1 cellular context compared by ENCODE assay signal in genomic region chr19:49932041-49932451, GRCh38.
TF ChIP-seq lines count a peak whose summit lies in the region.

No MANE protein-coding gene starts in this region.

TF ChIP-seq in HEK293, 187 proteins besides CTCF, POLR2A, EP300 and RAD21:
- TF ChIP-seq ZNF280C (tag by site-specific recombination; IDR thresholded peaks at IDR 0.05) (no peak), PBX3 (CRISPR knock-in tag; IDR thresholded peaks at IDR 0.05) (no peak), ZNF785 (tag by site-specific recombination; IDR thresholded peaks at IDR 0.05) (0 out of 2 replicates have a peak, but pooled peaks have one; percentile 18), ZNF621 (tag by site-specific recombination; IDR thresholded peaks at IDR 0.05) (no peak), ZNF239 (tag by site-specific recombination; IDR thresholded peaks at IDR 0.05) (no peak), ZBTB26 (tag by site-specific recombination; optimal IDR thresholded peaks at IDR 0.05) (no peak), PRDM2 (tag by site-specific recombination; IDR thresholded peaks at IDR 0.05; ENCODE audit: borderline replicate concordance) (no peak), ZNF311 (tag by site-specific recombination; IDR thresholded peaks at IDR 0.05; ENCODE audit: borderline replicate concordance) (peak; percentile 62; the same call in 1 of the 2 replicates), OVOL3 (tag by site-specific recombination; IDR thresholded peaks at IDR 0.05) (no peak), ZNF350 (tag by site-specific recombination; IDR thresholded peaks at IDR 0.05) (no peak), ZNF626 (tag by site-specific recombination; IDR thresholded peaks at IDR 0.05) (no peak), ZNF596 (tag by site-specific recombination; IDR thresholded peaks at IDR 0.05) (no peak), REPIN1 (tag by site-specific recombination; IDR thresholded peaks at IDR 0.05; ENCODE audit: low read depth) (no peak), KLF7 (tag by site-specific recombination; IDR thresholded peaks at IDR 0.05; ENCODE audit: borderline replicate concordance) (no peak), TSHZ1 (tag by site-specific recombination; IDR thresholded peaks at IDR 0.05; ENCODE audit: borderline replicate concordance) (no peak)
